In the genomic region with DNA sequence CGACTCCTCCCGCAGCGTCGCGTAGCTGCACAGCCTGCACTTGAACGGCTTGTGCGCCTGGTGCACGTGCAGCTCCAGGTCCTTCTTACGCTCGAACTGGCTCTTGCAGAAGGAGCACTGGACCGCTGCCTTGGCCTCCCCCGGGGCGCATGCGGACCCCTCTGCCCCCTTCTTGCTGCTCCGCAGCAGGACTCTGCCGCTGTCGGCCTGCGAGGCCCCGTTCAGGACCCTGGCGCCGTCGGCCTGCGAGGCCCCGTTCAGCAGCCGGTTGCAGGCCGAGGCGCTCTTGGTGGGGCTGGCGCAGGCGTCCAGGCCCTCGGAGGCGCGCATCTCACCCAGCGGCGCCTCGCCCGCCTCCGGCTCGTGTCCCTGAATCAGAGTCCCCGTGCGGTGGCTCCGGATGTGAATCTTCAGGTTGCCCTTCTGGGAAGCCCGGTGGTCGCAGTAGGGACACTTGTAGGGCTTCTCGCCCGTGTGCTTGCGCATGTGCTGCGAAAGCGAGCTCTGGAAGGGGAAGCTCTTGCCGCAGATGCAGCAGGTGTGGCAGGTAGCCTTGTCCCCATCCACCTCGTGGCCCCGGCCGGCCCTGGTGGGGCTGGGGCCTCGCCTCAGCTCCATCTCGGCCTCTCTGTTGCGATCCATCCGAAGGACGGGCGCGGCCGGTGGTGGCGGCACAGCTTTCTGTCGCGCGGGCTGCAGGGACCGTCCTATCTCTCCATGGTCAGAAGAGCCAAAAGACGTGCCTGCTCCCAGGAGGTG, we compare ENCODE assay signal across 22 cellular contexts.
"Had no signal": no experiment of that assay in that cellular context is flagged by ENCODE, and none has a peak within 500 bp of the region (broad histone marks: within the 10 kb centered on the region; RNA-seq: fewer than 3 reads in every experiment).

No MANE protein-coding gene starts in this region.

- H3K36me3 ChIP-seq: uterus had no signal

- H3K4me3 ChIP-seq: gastroesophageal sphincter, heart left ventricle, mucosa of descending colon, stomach, suprapubic skin, tibial nerve, uterus had no signal

- H3K27me3 Mint-ChIP-seq: activated CD4-positive, alpha-beta memory T cell treated with anti-CD3 and anti-CD28 coated beads for 36 hours; activated T-helper 17 cell treated with anti-CD3 and anti-CD28 coated beads, Interleukin-2, amount 50 U/mL, for 72 hours had no signal

- H3K27ac Mint-ChIP-seq: activated CD4-positive, alpha-beta memory T cell treated with anti-CD3 and anti-CD28 coated beads for 36 hours; activated naive CD4-positive, alpha-beta T cell treated with anti-CD3 and anti-CD28 coated beads for 36 hours; activated T-helper 17 cell treated with anti-CD3 and anti-CD28 coated beads, Interleukin-2, amount 50 U/mL, for 72 hours; stimulated activated effector memory CD8-positive, alpha-beta T cell treated with anti-CD3 and anti-CD28 coated beads, Interleukin-12 subunit alpha, Interleukin-12 subunit beta, amount 100 ng/mL, for 72 hours had no signal

- H3K4me3 Mint-ChIP-seq: activated CD4-positive, alpha-beta memory T cell treated with anti-CD3 and anti-CD28 coated beads for 36 hours; activated naive CD4-positive, alpha-beta T cell treated with anti-CD3 and anti-CD28 coated beads for 36 hours; activated T-helper 17 cell treated with anti-CD3 and anti-CD28 coated beads, Interleukin-2, amount 50 U/mL, for 72 hours; nephron progenitor cell; stimulated activated effector memory CD8-positive, alpha-beta T cell treated with anti-CD3 and anti-CD28 coated beads, Interleukin-12 subunit alpha, Interleukin-12 subunit beta, amount 100 ng/mL, for 72 hours had no signal

- DNase-seq: activated CD4-positive, alpha-beta memory T cell treated with anti-CD3 and anti-CD28 coated beads for 36 hours; activated CD4-positive, alpha-beta T cell treated with anti-CD3 and anti-CD28 coated beads for 48 hours; activated naive CD4-positive, alpha-beta T cell treated with anti-CD3 and anti-CD28 coated beads for 36 hours; activated T-cell treated with anti-CD3 and anti-CD28 coated beads, Interleukin-2, amount 50 U/mL, for 1 hour; amygdala; cortex of kidney; left colon; mesendoderm; mucosa of descending colon; nephron progenitor cell; nucleus accumbens; retina; stimulated activated CD4-positive, alpha-beta T cell treated with anti-CD3 and anti-CD28 coated beads, Interleukin-12 subunit alpha, Interleukin-12 subunit beta, amount 100 ng/mL, for 4 hours; stomach; uterus had no signal

- H3K27ac ChIP-seq: epithelial cell of prostate, gastroesophageal sphincter, heart left ventricle, stomach, suprapubic skin had no signal

- H3K36me3 Mint-ChIP-seq: activated CD4-positive, alpha-beta memory T cell treated with anti-CD3 and anti-CD28 coated beads for 36 hours had no signal

- H3K9me3 ChIP-seq: heart left ventricle, mucosa of descending colon, stomach, suprapubic skin, tibial nerve, uterus had no signal

- H3K27me3 ChIP-seq: gastroesophageal sphincter, heart left ventricle, stomach, suprapubic skin, tibial nerve, uterus had no signal

- ATAC-seq: activated T-helper 17 cell treated with anti-CD3 and anti-CD28 coated beads, Interleukin-2, amount 50 U/mL, for 72 hours; gastroesophageal sphincter; heart left ventricle; left colon; mucosa of descending colon; stimulated activated effector memory CD8-positive, alpha-beta T cell treated with anti-CD3 and anti-CD28 coated beads, Interleukin-12 subunit alpha, Interleukin-12 subunit beta, amount 100 ng/mL, for 72 hours had no signal

- H3K9me3 Mint-ChIP-seq: activated CD4-positive, alpha-beta memory T cell treated with anti-CD3 and anti-CD28 coated beads for 36 hours; activated naive CD4-positive, alpha-beta T cell treated with anti-CD3 and anti-CD28 coated beads for 36 hours; activated T-helper 17 cell treated with anti-CD3 and anti-CD28 coated beads, Interleukin-2, amount 50 U/mL, for 72 hours; nephron progenitor cell; stimulated activated effector memory CD8-positive, alpha-beta T cell treated with anti-CD3 and anti-CD28 coated beads, Interleukin-12 subunit alpha, Interleukin-12 subunit beta, amount 100 ng/mL, for 72 hours had no signal
